1 cellular context compared by ENCODE assay signal in the genomic region with DNA sequence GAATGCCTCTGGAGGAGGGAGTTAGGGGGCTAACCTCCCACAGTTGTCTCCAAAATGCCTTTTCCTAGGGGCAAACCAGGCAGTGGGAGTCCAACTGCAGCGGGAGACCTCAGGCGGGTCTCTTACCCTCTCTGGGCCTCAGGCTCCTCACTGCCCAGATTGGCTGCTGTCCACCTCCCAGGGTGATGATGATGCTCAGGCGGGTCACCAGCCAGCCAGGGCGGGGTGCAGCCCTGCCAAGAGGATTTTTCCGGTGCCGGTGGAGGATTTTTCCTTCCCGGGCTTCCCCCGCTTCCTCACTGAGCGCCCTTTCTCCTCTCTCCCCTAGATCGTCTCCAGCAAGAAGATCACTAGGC.
TF ChIP-seq lines count a peak whose summit lies in the region.

No MANE protein-coding gene starts in this region.

TF ChIP-seq in SK-N-SH treated with all-trans-retinoic acid at 6 μM for 48 hours, 23 proteins besides CTCF, POLR2A, EP300 and RAD21 (continued from another document):
- TF ChIP-seq, protein P1, sequence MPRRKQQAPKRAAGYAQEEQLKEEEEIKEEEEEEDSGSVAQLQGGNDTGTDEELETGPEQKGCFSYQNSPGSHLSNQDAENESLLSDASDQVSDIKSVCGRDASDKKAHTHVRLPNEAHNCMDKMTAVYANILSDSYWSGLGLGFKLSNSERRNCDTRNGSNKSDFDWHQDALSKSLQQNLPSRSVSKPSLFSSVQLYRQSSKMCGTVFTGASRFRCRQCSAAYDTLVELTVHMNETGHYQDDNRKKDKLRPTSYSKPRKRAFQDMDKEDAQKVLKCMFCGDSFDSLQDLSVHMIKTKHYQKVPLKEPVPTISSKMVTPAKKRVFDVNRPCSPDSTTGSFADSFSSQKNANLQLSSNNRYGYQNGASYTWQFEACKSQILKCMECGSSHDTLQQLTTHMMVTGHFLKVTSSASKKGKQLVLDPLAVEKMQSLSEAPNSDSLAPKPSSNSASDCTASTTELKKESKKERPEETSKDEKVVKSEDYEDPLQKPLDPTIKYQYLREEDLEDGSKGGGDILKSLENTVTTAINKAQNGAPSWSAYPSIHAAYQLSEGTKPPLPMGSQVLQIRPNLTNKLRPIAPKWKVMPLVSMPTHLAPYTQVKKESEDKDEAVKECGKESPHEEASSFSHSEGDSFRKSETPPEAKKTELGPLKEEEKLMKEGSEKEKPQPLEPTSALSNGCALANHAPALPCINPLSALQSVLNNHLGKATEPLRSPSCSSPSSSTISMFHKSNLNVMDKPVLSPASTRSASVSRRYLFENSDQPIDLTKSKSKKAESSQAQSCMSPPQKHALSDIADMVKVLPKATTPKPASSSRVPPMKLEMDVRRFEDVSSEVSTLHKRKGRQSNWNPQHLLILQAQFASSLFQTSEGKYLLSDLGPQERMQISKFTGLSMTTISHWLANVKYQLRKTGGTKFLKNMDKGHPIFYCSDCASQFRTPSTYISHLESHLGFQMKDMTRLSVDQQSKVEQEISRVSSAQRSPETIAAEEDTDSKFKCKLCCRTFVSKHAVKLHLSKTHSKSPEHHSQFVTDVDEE (CRISPR knock-in tag; IDR thresholded peaks at IDR 0.05): no peak
- TF ChIP-seq TCF4 (CRISPR knock-in tag; IDR thresholded peaks at IDR 0.05; ENCODE audit: borderline replicate concordance): no peak
- TF ChIP-seq ZFP30 (CRISPR knock-in tag; IDR thresholded peaks at IDR 0.05): no peak
- no peak for TF ChIP-seq BACH2 (CRISPR knock-in tag; IDR thresholded peaks at IDR 0.05; ENCODE audit: borderline replicate concordance)
- TF ChIP-seq ISL1 (CRISPR knock-in tag; IDR thresholded peaks at IDR 0.05): no peak
- TF ChIP-seq, protein P2, sequence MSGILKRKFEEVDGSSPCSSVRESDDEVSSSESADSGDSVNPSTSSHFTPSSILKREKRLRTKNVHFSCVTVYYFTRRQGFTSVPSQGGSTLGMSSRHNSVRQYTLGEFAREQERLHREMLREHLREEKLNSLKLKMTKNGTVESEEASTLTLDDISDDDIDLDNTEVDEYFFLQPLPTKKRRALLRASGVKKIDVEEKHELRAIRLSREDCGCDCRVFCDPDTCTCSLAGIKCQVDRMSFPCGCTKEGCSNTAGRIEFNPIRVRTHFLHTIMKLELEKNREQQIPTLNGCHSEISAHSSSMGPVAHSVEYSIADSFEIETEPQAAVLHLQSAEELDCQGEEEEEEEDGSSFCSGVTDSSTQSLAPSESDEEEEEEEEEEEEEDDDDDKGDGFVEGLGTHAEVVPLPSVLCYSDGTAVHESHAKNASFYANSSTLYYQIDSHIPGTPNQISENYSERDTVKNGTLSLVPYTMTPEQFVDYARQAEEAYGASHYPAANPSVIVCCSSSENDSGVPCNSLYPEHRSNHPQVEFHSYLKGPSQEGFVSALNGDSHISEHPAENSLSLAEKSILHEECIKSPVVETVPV (CRISPR knock-in tag; IDR thresholded peaks at IDR 0.05): no peak
- TF ChIP-seq, protein P3, sequence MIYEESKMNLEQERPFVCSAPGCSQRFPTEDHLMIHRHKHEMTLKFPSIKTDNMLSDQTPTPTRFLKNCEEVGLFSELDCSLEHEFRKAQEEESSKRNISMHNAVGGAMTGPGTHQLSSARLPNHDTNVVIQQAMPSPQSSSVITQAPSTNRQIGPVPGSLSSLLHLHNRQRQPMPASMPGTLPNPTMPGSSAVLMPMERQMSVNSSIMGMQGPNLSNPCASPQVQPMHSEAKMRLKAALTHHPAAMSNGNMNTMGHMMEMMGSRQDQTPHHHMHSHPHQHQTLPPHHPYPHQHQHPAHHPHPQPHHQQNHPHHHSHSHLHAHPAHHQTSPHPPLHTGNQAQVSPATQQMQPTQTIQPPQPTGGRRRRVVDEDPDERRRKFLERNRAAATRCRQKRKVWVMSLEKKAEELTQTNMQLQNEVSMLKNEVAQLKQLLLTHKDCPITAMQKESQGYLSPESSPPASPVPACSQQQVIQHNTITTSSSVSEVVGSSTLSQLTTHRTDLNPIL (CRISPR knock-in tag; IDR thresholded peaks at IDR 0.05; ENCODE audit: low read depth): no peak
- TF ChIP-seq CSDC2 (CRISPR knock-in tag; IDR thresholded peaks at IDR 0.05): no peak
- no peak for TF ChIP-seq ZNF8 (CRISPR knock-in tag; IDR thresholded peaks at IDR 0.05)
- TF ChIP-seq, protein P4, sequence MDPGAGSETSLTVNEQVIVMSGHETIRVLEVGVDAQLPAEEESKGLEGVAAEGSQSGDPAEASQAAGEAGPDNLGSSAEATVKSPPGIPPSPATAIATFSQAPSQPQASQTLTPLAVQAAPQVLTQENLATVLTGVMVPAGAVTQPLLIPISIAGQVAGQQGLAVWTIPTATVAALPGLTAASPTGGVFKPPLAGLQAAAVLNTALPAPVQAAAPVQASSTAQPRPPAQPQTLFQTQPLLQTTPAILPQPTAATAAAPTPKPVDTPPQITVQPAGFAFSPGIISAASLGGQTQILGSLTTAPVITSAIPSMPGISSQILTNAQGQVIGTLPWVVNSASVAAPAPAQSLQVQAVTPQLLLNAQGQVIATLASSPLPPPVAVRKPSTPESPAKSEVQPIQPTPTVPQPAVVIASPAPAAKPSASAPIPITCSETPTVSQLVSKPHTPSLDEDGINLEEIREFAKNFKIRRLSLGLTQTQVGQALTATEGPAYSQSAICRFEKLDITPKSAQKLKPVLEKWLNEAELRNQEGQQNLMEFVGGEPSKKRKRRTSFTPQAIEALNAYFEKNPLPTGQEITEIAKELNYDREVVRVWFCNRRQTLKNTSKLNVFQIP (CRISPR knock-in tag; IDR thresholded peaks at IDR 0.05; ENCODE audit: borderline replicate concordance, low read depth): no peak
- no peak for TF ChIP-seq RARB (CRISPR knock-in tag; IDR thresholded peaks at IDR 0.05)
- TF ChIP-seq, protein P5, sequence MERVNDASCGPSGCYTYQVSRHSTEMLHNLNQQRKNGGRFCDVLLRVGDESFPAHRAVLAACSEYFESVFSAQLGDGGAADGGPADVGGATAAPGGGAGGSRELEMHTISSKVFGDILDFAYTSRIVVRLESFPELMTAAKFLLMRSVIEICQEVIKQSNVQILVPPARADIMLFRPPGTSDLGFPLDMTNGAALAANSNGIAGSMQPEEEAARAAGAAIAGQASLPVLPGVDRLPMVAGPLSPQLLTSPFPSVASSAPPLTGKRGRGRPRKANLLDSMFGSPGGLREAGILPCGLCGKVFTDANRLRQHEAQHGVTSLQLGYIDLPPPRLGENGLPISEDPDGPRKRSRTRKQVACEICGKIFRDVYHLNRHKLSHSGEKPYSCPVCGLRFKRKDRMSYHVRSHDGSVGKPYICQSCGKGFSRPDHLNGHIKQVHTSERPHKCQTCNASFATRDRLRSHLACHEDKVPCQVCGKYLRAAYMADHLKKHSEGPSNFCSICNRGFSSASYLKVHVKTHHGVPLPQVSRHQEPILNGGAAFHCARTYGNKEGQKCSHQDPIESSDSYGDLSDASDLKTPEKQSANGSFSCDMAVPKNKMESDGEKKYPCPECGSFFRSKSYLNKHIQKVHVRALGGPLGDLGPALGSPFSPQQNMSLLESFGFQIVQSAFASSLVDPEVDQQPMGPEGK (CRISPR knock-in tag; IDR thresholded peaks at IDR 0.05; ENCODE audit: borderline replicate concordance): no peak
- TF ChIP-seq OSR1 (CRISPR knock-in tag; IDR thresholded peaks at IDR 0.05): no peak
- TF ChIP-seq SNAI2 (CRISPR knock-in tag; IDR thresholded peaks at IDR 0.05): no peak
- TF ChIP-seq TOX (CRISPR knock-in tag; IDR thresholded peaks at IDR 0.05; ENCODE audit: borderline replicate concordance): no peak
- no peak for TF ChIP-seq GLIS3 (CRISPR knock-in tag; IDR thresholded peaks at IDR 0.05)
